Comparison of ENCODE assay signal across 8 cellular contexts in genomic region chr6:32954983-32955802, GRCh38. TPM values are rescaled to one million over a fixed set of nuclear protein-coding genes. Genes with fewer than 3 reads are reported as not detected.
A peak's percentile ranks its signal among the peaks of the same experiment; 100 is the strongest.
DNase-seq lines count a peak whose midpoint lies in the region; ATAC-seq and TF ChIP-seq lines count a peak whose summit lies in the region.

No MANE protein-coding gene starts in this region.

- DNase-seq in BJ (ENCODE audit: low read depth) (no peak), left kidney (ENCODE audit: low read depth, low spot score) (peak; percentile 85), AG20443 (ENCODE audit: low spot score) (no peak), EL (no peak)
- DNase-seq in activated CD4-positive, alpha-beta T cell treated with anti-CD3 and anti-CD28 coated beads, Interleukin-2, amount 10 ng/mL, durations not matched to agents 7 days and 5 days: peak; percentile 52

- POLR2A ChIA-PET in BJ (lab: Charles Lee): interaction anchor here (0.7 kb wide), 1 partner anchor 13 kb away, joined by 6 read pairs; the partner anchor contains the start of gene BRD2
- POLR2A ChIA-PET in activated CD4-positive, alpha-beta T cell treated with anti-CD3 and anti-CD28 coated beads, Interleukin-2, amount 10 ng/mL, durations not matched to agents 7 days and 5 days (lab: Charles Lee): interaction anchor here (0.6 to 3.4 kb wide), 3 partner anchors 17 to 102 kb away, joined by 3 to 19 read pairs (median 4); partner anchors contain the start of gene TAP1

- CTCF ChIA-PET in BJ (lab: Yijun Ruan, JAX): interaction anchor here (0.6 to 6.7 kb wide), 13 partner anchors 8 to 117 kb away, joined by 3 to 66 read pairs (median 27); partner anchors contain the start of genes BRD2, HLA-DMB and TAP2
- CTCF ChIA-PET in activated CD4-positive, alpha-beta T cell treated with anti-CD3 and anti-CD28 coated beads, Interleukin-2, amount 10 ng/mL, durations not matched to agents 7 days and 5 days (lab: Charles Lee): interaction anchor here (0.6 to 10.6 kb wide), 19 partner anchors 8 to 1324 kb away, joined by 3 to 156 read pairs (median 4); partner anchors contain the start of genes BRD2, HLA-DMB and TAP2

- peaks cover under 1% of the 10 kb centered on the region for H3K36me3 Mint-ChIP-seq in activated CD4-positive, alpha-beta T cell treated with anti-CD3 and anti-CD28 coated beads, Interleukin-2, amount 10 ng/mL, durations not matched to agents 7 days and 5 days (ENCODE audit: low read depth)

- ATAC-seq in HG03175 (IDR thresholded peaks at IDR 0.05; ENCODE audit: unreplicated experiment) (no peak), GM18909 (IDR thresholded peaks at IDR 0.05; ENCODE audit: poor library complexity, unreplicated experiment) (no peak)

- TF ChIP-seq CTCF in BJ (IDR thresholded peaks at IDR 0.05; ENCODE audit: insufficient read depth, low read depth, low read length): peak; percentile 35

- H3K27me3 ChIP-seq in BJ (ENCODE audit: control insufficient read depth, insufficient read depth, low read length): no peaks in the 10 kb centered on the region

- no peak overlapping the region for H3K4me3 ChIP-seq in BJ (ENCODE audit: low read depth, low read length)

- H3K4me1 Mint-ChIP-seq in activated CD4-positive, alpha-beta T cell treated with anti-CD3 and anti-CD28 coated beads, Interleukin-2, amount 10 ng/mL, durations not matched to agents 7 days and 5 days: peaks cover 39% of the 10 kb centered on the region

- no peaks in the 10 kb centered on the region for H3K27me3 Mint-ChIP-seq in activated CD4-positive, alpha-beta T cell treated with anti-CD3 and anti-CD28 coated beads, Interleukin-2, amount 10 ng/mL, durations not matched to agents 7 days and 5 days

- H3K9me3 Mint-ChIP-seq in activated CD4-positive, alpha-beta T cell treated with anti-CD3 and anti-CD28 coated beads, Interleukin-2, amount 10 ng/mL, durations not matched to agents 7 days and 5 days: no peaks in the 10 kb centered on the region

- H3K36me3 ChIP-seq in BJ (ENCODE audit: control insufficient read depth, insufficient read depth, low read length): no peaks in the 10 kb centered on the region

- TF ChIP-seq POLR2A in GM19099 (IDR thresholded peaks at IDR 0.05; ENCODE audit: extremely low read depth, insufficient read length, low read depth): peak; percentile 19

- no peak overlapping the region for H3K27ac Mint-ChIP-seq in activated CD4-positive, alpha-beta T cell treated with anti-CD3 and anti-CD28 coated beads, Interleukin-2, amount 10 ng/mL, durations not matched to agents 7 days and 5 days

- H3K4me3 Mint-ChIP-seq in activated CD4-positive, alpha-beta T cell treated with anti-CD3 and anti-CD28 coated beads, Interleukin-2, amount 10 ng/mL, durations not matched to agents 7 days and 5 days: no peak overlapping the region

RNA-seq across cellular contexts. Expression of gene HLA-DMA, which starts 2.3 kb away (rescaled TPM):
- 3.5 and 3.8 TPM in 2 replicates for polyA plus RNA-seq in BJ (2011; rRNA removed)
- 0.72 and 2.2 TPM in 2 replicates for polyA minus RNA-seq in BJ (2011; rRNA and poly(A)+ RNA removed)
- total RNA-seq in activated CD4-positive, alpha-beta T cell treated with anti-CD3 and anti-CD28 coated beads, Interleukin-2, amount 10 ng/mL, durations not matched to agents 7 days and 5 days: 10 to 100 TPM; 24.0 to 26.8 TPM

RNA-seq across cellular contexts. Expression of gene BRD2, which starts 13.2 kb away (rescaled TPM):
- polyA plus RNA-seq in BJ (2011; rRNA removed): 110 and 128 TPM in 2 replicates
- 64.2 and 92.8 TPM in 2 replicates for polyA minus RNA-seq in BJ (2011; rRNA and poly(A)+ RNA removed)
- 100 to 1,000 TPM; 334 to 383 TPM for total RNA-seq in activated CD4-positive, alpha-beta T cell treated with anti-CD3 and anti-CD28 coated beads, Interleukin-2, amount 10 ng/mL, durations not matched to agents 7 days and 5 days

RNA-seq across cellular contexts. Expression of gene HLA-DMB, which starts 14.4 kb away (rescaled TPM):
- not detected in 2 replicates for polyA plus RNA-seq in BJ (2011; rRNA removed)
- polyA minus RNA-seq in BJ (2011; rRNA and poly(A)+ RNA removed): not detected in 2 replicates
- total RNA-seq in activated CD4-positive, alpha-beta T cell treated with anti-CD3 and anti-CD28 coated beads, Interleukin-2, amount 10 ng/mL, durations not matched to agents 7 days and 5 days: 1 to 10 TPM; 8.1 to 8.5 TPM

RNA-seq across cellular contexts. Expression of gene HLA-DOA, which starts 54.2 kb away (rescaled TPM):
- not detected in 2 replicates for polyA plus RNA-seq in BJ (2011; rRNA removed)
- polyA minus RNA-seq in BJ (2011; rRNA and poly(A)+ RNA removed): not detected in 2 replicates
- total RNA-seq in activated CD4-positive, alpha-beta T cell treated with anti-CD3 and anti-CD28 coated beads, Interleukin-2, amount 10 ng/mL, durations not matched to agents 7 days and 5 days: 1 to 10 TPM; 1.5 to 1.6 TPM

Comparison
In these comparisons a context has a peak if more than half of its experiments do, and no peak if none do; other contexts are left out.
1. DNase-seq: peak in activated CD4-positive, alpha-beta T cell treated with anti-CD3 and anti-CD28 coated beads, Interleukin-2, amount 10 ng/mL, durations not matched to agents 7 days and 5 days (single experiment) and left kidney (single experiment); none in BJ (single experiment), AG20443 (single experiment) and EL (single experiment).